Comparison of ENCODE assay signal across 1 cellular context in the genomic region with DNA sequence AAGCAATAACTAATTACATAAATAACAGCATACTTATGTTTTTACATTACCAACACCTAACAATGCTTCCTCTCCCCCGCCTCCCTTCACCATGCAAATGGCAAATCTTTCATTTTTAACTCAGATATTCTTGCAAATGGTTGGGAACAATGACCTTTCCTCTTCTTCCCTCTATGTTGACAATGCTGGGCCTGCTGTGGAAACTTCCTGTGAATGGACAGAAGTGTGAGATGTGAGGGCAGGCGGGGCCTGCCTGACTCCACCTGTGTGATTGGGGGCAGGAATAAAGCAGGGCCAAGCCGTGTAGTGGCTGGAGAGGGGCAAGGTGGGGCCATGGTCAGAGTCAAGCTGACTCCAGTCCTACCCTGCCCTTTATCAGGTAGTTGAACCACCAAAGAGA.
TF ChIP-seq lines count a peak whose summit lies in the region.

No MANE protein-coding gene starts in this region.

TF ChIP-seq in HepG2, 621 proteins besides CTCF, POLR2A, EP300 and RAD21 (continued from another document):
- TF ChIP-seq, protein P1, sequence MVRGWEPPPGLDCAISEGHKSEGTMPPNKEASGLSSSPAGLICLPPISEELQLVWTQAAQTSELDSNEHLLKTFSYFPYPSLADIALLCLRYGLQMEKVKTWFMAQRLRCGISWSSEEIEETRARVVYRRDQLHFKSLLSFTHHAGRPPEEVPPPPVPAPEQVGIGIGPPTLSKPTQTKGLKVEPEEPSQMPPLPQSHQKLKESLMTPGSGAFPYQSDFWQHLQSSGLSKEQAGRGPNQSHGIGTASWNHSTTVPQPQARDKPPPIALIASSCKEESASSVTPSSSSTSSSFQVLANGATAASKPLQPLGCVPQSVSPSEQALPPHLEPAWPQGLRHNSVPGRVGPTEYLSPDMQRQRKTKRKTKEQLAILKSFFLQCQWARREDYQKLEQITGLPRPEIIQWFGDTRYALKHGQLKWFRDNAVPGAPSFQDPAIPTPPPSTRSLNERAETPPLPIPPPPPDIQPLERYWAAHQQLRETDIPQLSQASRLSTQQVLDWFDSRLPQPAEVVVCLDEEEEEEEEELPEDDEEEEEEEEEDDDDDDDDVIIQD (CRISPR knock-in tag; IDR thresholded peaks at IDR 0.05; ENCODE audit: low read depth), result 0 out of 2 replicates have a peak, but pooled peaks have one; percentile 38
- peak; percentile 33; the same call in 1 of the 2 replicates for TF ChIP-seq ETV5 (CRISPR knock-in tag; IDR thresholded peaks at IDR 0.05; ENCODE audit: borderline replicate concordance)
- 0 out of 2 replicates have a peak, but pooled peaks have one; percentile 23 for TF ChIP-seq ELF3 (CRISPR knock-in tag; IDR thresholded peaks at IDR 0.05)
- TF ChIP-seq FOXA3 (CRISPR knock-in tag; IDR thresholded peaks at IDR 0.05), result peak; percentile 42; the same call in 1 of the 2 replicates
TF ChIP-seq in HepG2: peak in this region for 10.
